ENCODE assay signal across 1 cellular context in genomic region chr14:20866963-20867362, GRCh38.
TF ChIP-seq lines count a peak whose summit lies in the region.

No MANE protein-coding gene starts in this region.

TF ChIP-seq in H1, 55 proteins besides CTCF, POLR2A, EP300 and RAD21 (continued from another document):
- TF ChIP-seq ATF2 (IDR thresholded peaks at IDR 0.05; ENCODE audit: low read length) (no peak), BCL11A (IDR thresholded peaks at IDR 0.05; ENCODE audit: low read depth in 2 of 2, low read length in 2 of 2) (no peak), EGR1 (IDR thresholded peaks at IDR 0.05; ENCODE audit: borderline replicate concordance, low read depth, low read length) (no peak), CREB1 (IDR thresholded peaks at IDR 0.05) (no peak), KDM1A (IDR thresholded peaks at IDR 0.05; ENCODE audit: borderline replicate concordance, low read length) (no peak), NANOG (IDR thresholded peaks at IDR 0.05; ENCODE audit: insufficient read depth, low read depth, low read length, poor library complexity, severe bottlenecking) (no peak), BACH1 (IDR thresholded peaks at IDR 0.05; ENCODE audit: low read length) (no peak), SIX5 (IDR thresholded peaks at IDR 0.05; ENCODE audit: low read depth, low read length) (no peak), POU5F1 (IDR thresholded peaks at IDR 0.05; ENCODE audit: low read depth, low read length) (no peak), MAFK (IDR thresholded peaks at IDR 0.05; ENCODE audit: low read depth, low read length) (0 out of 2 replicates have a peak, but pooled peaks have one; percentile 2), TAF1 (IDR thresholded peaks at IDR 0.05; ENCODE audit: low read depth, low read length) (no peak), SIRT6 (IDR thresholded peaks at IDR 0.05; ENCODE audit: low read length) (no peak), SP4 (IDR thresholded peaks at IDR 0.05; ENCODE audit: low read length) (no peak), CTBP2 (IDR thresholded peaks at IDR 0.05; ENCODE audit: borderline replicate concordance, insufficient read depth, insufficient read length, low read length) (no peak), CHD7 (IDR thresholded peaks at IDR 0.05; ENCODE audit: insufficient replicate concordance, low read length) (no peak), KDM4A (IDR thresholded peaks at IDR 0.05; ENCODE audit: low read depth, low read length, severe bottlenecking) (no peak), CBX5 (IDR thresholded peaks at IDR 0.05; ENCODE audit: low read depth, low read length) (no peak), SIN3A (conservative IDR thresholded peaks at IDR 0.05 in 1 of 2, IDR thresholded peaks at IDR 0.05 in 1 of 2; ENCODE audit: low read depth in 1 of 2, low read length in 2 of 2) (peak; percentile 50 to 78; a peak in 1 of 4 replicates), JUND (IDR thresholded peaks at IDR 0.05; ENCODE audit: low read length) (no peak), GTF2F1 (IDR thresholded peaks at IDR 0.05; ENCODE audit: borderline replicate concordance, low read depth, low read length) (no peak), MAX (IDR thresholded peaks at IDR 0.05) (no peak), TEAD4 (IDR thresholded peaks at IDR 0.05; ENCODE audit: low read depth, low read length) (peak; percentile 6; the same call in 1 of the 2 replicates), SAP30 (IDR thresholded peaks at IDR 0.05; ENCODE audit: insufficient read depth, insufficient replicate concordance, low read length) (no peak)
- TF ChIP-seq, protein P1, sequence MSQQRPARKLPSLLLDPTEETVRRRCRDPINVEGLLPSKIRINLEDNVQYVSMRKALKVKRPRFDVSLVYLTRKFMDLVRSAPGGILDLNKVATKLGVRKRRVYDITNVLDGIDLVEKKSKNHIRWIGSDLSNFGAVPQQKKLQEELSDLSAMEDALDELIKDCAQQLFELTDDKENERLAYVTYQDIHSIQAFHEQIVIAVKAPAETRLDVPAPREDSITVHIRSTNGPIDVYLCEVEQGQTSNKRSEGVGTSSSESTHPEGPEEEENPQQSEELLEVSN (IDR thresholded peaks at IDR 0.05), result no peak
